Comparison of ENCODE assay signal across 10 cellular contexts in the genomic region with DNA sequence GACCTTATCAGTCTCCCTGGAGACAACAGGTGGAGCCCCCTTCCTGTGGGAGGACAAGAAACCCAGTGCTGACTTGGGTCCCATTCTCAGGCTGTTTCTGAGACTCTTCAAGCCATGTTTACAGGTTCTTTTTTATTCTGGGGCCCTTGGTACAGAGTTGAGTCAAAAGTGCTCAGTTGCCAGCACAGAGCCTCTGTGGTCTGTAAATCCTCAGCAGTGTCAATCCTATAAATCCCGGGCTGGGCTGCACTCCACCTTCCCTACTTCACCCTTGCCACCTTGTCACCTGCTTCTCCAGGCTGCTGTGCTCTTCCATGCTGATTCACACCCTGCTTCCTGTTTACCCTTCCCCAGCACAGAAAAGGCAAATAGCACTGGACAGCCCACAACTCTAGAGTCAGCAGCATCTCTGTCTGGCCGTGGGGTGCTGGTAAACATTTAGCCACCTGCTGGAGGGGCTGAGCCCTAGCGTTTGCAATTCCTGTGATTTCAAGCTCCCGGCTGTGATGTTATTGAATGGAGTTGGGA.
DNase-seq lines count a peak whose midpoint lies in the region; ATAC-seq, FAIRE-seq and TF ChIP-seq lines count a peak whose summit lies in the region.
"Had no signal": no experiment of that assay in that cellular context is flagged by ENCODE, and none has a peak within 500 bp of the region (broad histone marks: within the 10 kb centered on the region; RNA-seq: fewer than 3 reads in every experiment).

No MANE protein-coding gene starts in this region.

- peaks cover 4% of the 10 kb centered on the region for H3K4me1 Mint-ChIP-seq in activated naive CD8-positive, alpha-beta T cell treated with anti-CD3 and anti-CD28 coated beads for 36 hours

- H3K36me3 ChIP-seq in liver (ENCODE audit: control insufficient read depth in 4 of 4, insufficient read depth in 3 of 4, low read depth in 1 of 4, low read length in 3 of 4) (no peaks in the 10 kb centered on the region), kidney (ENCODE audit: control insufficient read depth in 1 of 2, insufficient read depth in 2 of 2, low read length in 2 of 2) (no peaks in the 10 kb centered on the region)

- H3K4me3 Mint-ChIP-seq in activated naive CD8-positive, alpha-beta T cell treated with anti-CD3 and anti-CD28 coated beads for 36 hours: no peak overlapping the region
- H3K4me3 Mint-ChIP-seq: naive B cell had no signal

- no peaks in the 10 kb centered on the region for H3K36me3 Mint-ChIP-seq in activated naive CD8-positive, alpha-beta T cell treated with anti-CD3 and anti-CD28 coated beads for 36 hours
- H3K36me3 Mint-ChIP-seq: naive B cell had no signal

- no peak overlapping the region for H3K27ac ChIP-seq in liver (ENCODE audit: low read depth in 1 of 2, low read length in 2 of 2)
- no peak overlapping the region for H3K27ac ChIP-seq in kidney (ENCODE audit: low read depth in 2 of 2, low read length in 2 of 2)
- H3K27ac ChIP-seq: 22Rv1 had no signal

- H3K27me3 ChIP-seq in liver (ENCODE audit: control insufficient read depth in 4 of 4, insufficient read depth in 4 of 4, low read length in 3 of 4): no peaks in the 10 kb centered on the region

- H3K4me1 ChIP-seq in liver (ENCODE audit: control insufficient read depth in 4 of 4, insufficient read depth in 4 of 4, low read length in 3 of 4) (no peaks in the 10 kb centered on the region), kidney (ENCODE audit: control insufficient read depth in 1 of 2, insufficient read depth in 1 of 2, low read depth in 1 of 2, low read length in 2 of 2) (no peaks in the 10 kb centered on the region)

- WGBS in liver: 18% methylated on average over 4 of the region's 4 CpGs

- no peaks in the 10 kb centered on the region for H3K9me3 Mint-ChIP-seq in activated naive CD8-positive, alpha-beta T cell treated with anti-CD3 and anti-CD28 coated beads for 36 hours
- H3K9me3 Mint-ChIP-seq: naive B cell had no signal

- peak in 1 of 2 donors; percentile 38 for TF ChIP-seq RAD21 in liver (IDR thresholded peaks at IDR 0.05)

- no peak overlapping the region for H3K4me3 ChIP-seq in liver (ENCODE audit: low read depth in 1 of 3, low read length in 3 of 3)
- H3K4me3 ChIP-seq in kidney (ENCODE audit: low read length in 2 of 2): no peak overlapping the region

- H3K27ac Mint-ChIP-seq in activated naive CD8-positive, alpha-beta T cell treated with anti-CD3 and anti-CD28 coated beads for 36 hours: no peak overlapping the region

- ATAC-seq in HG03135 (IDR thresholded peaks at IDR 0.05; ENCODE audit: unreplicated experiment): peak; percentile 56

- DNase-seq in DMS 273 (lab: John Stamatoyannopoulos, UW; ENCODE audit: unreplicated experiment): peak; percentile 40
- no peak for DNase-seq in DMS 273 treated with DMSO at 0.1 percent for 48 hours (lab: John Stamatoyannopoulos, UW)
- DNase-seq in SHP77 (lab: John Stamatoyannopoulos, UW): peak; percentile 91 to 92
- DNase-seq in activated naive CD8-positive, alpha-beta T cell treated with anti-CD3 and anti-CD28 coated beads for 36 hours: no peak
- no peak for DNase-seq in kidney
- DNase-seq in NCI-H1048 (lab: John Stamatoyannopoulos, UW): no peak
- DNase-seq: naive B cell had no signal

- TF ChIP-seq CTCF in liver (IDR thresholded peaks at IDR 0.05; ENCODE audit: low read depth, low read length, missing input control) (peak; percentile 5), kidney (IDR thresholded peaks at IDR 0.05; ENCODE audit: borderline replicate concordance, extremely low read depth, insufficient read depth) (no peak)

- FAIRE-seq in kidney (lab: Jason Lieb, UNC): no peak

- H3K9ac ChIP-seq in liver (ENCODE audit: low read depth in 1 of 2, low read length in 2 of 2): no peak overlapping the region
- H3K9ac ChIP-seq in kidney (ENCODE audit: low read length in 2 of 2): no peak overlapping the region

- H3K27me3 Mint-ChIP-seq in activated naive CD8-positive, alpha-beta T cell treated with anti-CD3 and anti-CD28 coated beads for 36 hours: no peaks in the 10 kb centered on the region

- intact Hi-C loops in kidney (cut with DNase I): no loop called here

- H3K9me3 ChIP-seq in liver (ENCODE audit: control insufficient read depth in 4 of 4, low read length in 3 of 4) (no peaks in the 10 kb centered on the region), kidney (ENCODE audit: control insufficient read depth in 1 of 2, low read length in 2 of 2) (no peaks in the 10 kb centered on the region)

TF ChIP-seq in liver, 16 proteins besides CTCF, POLR2A, EP300 and RAD21:
- TF ChIP-seq SP1 (IDR thresholded peaks at IDR 0.05): no peak
- no peak for TF ChIP-seq JUND (IDR thresholded peaks at IDR 0.05)
- TF ChIP-seq YY1 (IDR thresholded peaks at IDR 0.05): no peak
TF ChIP-seq in liver: peak in this region for 0.

Comparison
In these comparisons a context has a peak if more than half of its experiments do, and no peak if none do; other contexts are left out.
1. DNase-seq: peak in DMS 273 (single experiment) and SHP77 (2 of 2); none in DMS 273 treated with DMSO at 0.1 percent for 48 hours (single experiment), activated naive CD8-positive, alpha-beta T cell treated with anti-CD3 and anti-CD28 coated beads for 36 hours (single experiment), kidney (single experiment) and NCI-H1048 (single experiment).